2 cellular contexts compared by ENCODE assay signal in the genomic region with DNA sequence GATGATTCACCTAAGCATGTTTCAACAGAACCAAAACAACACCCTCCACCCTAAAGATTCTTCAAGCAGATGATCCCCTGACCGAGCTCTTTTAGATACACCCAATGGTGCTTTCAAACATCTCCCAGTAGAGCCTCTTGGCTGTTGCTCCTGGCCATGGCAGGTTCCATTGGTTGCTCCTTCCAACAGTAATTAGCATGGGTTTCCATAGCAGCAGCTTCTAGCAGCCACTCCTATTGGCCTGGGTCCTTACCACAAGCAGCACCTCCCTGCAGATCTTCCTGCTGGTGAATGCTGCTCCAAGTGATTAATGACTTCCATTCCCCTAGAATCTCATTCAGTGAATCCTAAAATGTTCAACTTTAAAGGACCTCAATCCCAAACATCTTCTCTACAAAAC.
TF ChIP-seq lines count a peak whose summit lies in the region.

No MANE protein-coding gene starts in this region.

TF ChIP-seq in SK-N-SH, 30 proteins besides CTCF, POLR2A, EP300 and RAD21 (continued from another document):
- TF ChIP-seq ZBTB33 (IDR thresholded peaks at IDR 0.05; ENCODE audit: borderline replicate concordance, low read depth) (no peak), JUND (IDR thresholded peaks at IDR 0.05) (no peak), SMC3 (IDR thresholded peaks at IDR 0.05; ENCODE audit: low read depth, low read length) (no peak), EZH2phosphoT487 (IDR thresholded peaks at IDR 0.05; ENCODE audit: borderline replicate concordance, low read depth) (no peak), YY1 (IDR thresholded peaks at IDR 0.05; ENCODE audit: low read depth) (no peak), TAF1 (IDR thresholded peaks at IDR 0.05; ENCODE audit: borderline replicate concordance, low read depth, low read length) (no peak), ELF1 (IDR thresholded peaks at IDR 0.05) (no peak), RXRA (IDR thresholded peaks at IDR 0.05; ENCODE audit: borderline replicate concordance, low read depth) (no peak), GABPA (IDR thresholded peaks at IDR 0.05; ENCODE audit: low read depth) (no peak), GATA2 (CRISPR knock-in tag; IDR thresholded peaks at IDR 0.05) (no peak), FOSL2 (IDR thresholded peaks at IDR 0.05; ENCODE audit: borderline replicate concordance, low read depth) (no peak), NRF1 (IDR thresholded peaks at IDR 0.05; ENCODE audit: low read depth, low read length) (no peak)
- TF ChIP-seq, protein P1, sequence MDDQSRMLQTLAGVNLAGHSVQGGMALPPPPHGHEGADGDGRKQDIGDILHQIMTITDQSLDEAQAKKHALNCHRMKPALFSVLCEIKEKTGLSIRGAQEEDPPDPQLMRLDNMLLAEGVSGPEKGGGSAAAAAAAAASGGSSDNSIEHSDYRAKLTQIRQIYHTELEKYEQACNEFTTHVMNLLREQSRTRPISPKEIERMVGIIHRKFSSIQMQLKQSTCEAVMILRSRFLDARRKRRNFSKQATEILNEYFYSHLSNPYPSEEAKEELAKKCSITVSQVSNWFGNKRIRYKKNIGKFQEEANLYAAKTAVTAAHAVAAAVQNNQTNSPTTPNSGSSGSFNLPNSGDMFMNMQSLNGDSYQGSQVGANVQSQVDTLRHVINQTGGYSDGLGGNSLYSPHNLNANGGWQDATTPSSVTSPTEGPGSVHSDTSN (IDR thresholded peaks at IDR 0.05) = no peak
- TF ChIP-seq, protein P2, sequence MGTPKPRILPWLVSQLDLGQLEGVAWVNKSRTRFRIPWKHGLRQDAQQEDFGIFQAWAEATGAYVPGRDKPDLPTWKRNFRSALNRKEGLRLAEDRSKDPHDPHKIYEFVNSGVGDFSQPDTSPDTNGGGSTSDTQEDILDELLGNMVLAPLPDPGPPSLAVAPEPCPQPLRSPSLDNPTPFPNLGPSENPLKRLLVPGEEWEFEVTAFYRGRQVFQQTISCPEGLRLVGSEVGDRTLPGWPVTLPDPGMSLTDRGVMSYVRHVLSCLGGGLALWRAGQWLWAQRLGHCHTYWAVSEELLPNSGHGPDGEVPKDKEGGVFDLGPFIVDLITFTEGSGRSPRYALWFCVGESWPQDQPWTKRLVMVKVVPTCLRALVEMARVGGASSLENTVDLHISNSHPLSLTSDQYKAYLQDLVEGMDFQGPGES (IDR thresholded peaks at IDR 0.05; ENCODE audit: low read depth, low read length) = no peak
- TF ChIP-seq, protein P3, sequence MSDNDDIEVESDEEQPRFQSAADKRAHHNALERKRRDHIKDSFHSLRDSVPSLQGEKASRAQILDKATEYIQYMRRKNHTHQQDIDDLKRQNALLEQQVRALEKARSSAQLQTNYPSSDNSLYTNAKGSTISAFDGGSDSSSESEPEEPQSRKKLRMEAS (IDR thresholded peaks at IDR 0.05; ENCODE audit: low read depth) = no peak

TF ChIP-seq in SK-N-SH treated with all-trans-retinoic acid at 6 μM for 48 hours, 23 proteins besides CTCF, POLR2A, EP300 and RAD21:
- TF ChIP-seq TSHZ2 (CRISPR knock-in tag; IDR thresholded peaks at IDR 0.05) = no peak
- no peak for TF ChIP-seq CREB5 (CRISPR knock-in tag; IDR thresholded peaks at IDR 0.05; ENCODE audit: low read depth)
- TF ChIP-seq ZNF565 (CRISPR knock-in tag; conservative IDR thresholded peaks at IDR 0.05; ENCODE audit: low read depth) = no peak
- no peak for TF ChIP-seq GLIS3 (CRISPR knock-in tag; IDR thresholded peaks at IDR 0.05)
- no peak for TF ChIP-seq TCF4 (CRISPR knock-in tag; IDR thresholded peaks at IDR 0.05; ENCODE audit: borderline replicate concordance)
- TF ChIP-seq ZNF8 (CRISPR knock-in tag; IDR thresholded peaks at IDR 0.05) = no peak
- TF ChIP-seq BACH2 (CRISPR knock-in tag; IDR thresholded peaks at IDR 0.05; ENCODE audit: borderline replicate concordance) = no peak
- TF ChIP-seq PPARA (CRISPR knock-in tag; IDR thresholded peaks at IDR 0.05; ENCODE audit: borderline replicate concordance) = no peak
- TF ChIP-seq RARB (CRISPR knock-in tag; IDR thresholded peaks at IDR 0.05) = no peak
- no peak for TF ChIP-seq CSDC2 (CRISPR knock-in tag; IDR thresholded peaks at IDR 0.05)
- TF ChIP-seq ISL1 (CRISPR knock-in tag; IDR thresholded peaks at IDR 0.05) = no peak
